Comparison of ENCODE assay signal across 13 cellular contexts in genomic region chr1:25698252-25698651, GRCh38.
DNase-seq lines count a peak whose midpoint lies in the region; ATAC-seq and TF ChIP-seq lines count a peak whose summit lies in the region.
"Had no signal": no experiment of that assay in that cellular context is flagged by ENCODE, and none has a peak within 500 bp of the region (broad histone marks: within the 10 kb centered on the region; RNA-seq: fewer than 3 reads in every experiment).

No MANE protein-coding gene starts in this region.

- H2BK20ac ChIP-seq in H9 (ENCODE audit: low read depth, low read length, poor library complexity, severe bottlenecking) = no peak overlapping the region

- no peaks in the 10 kb centered on the region for H3K27me3 ChIP-seq in CD4-positive, CD25-positive, alpha-beta regulatory T cell (ENCODE audit: control insufficient read depth, insufficient read depth, low read length)
- no peaks in the 10 kb centered on the region for H3K27me3 ChIP-seq in H9 (ENCODE audit: insufficient read depth, low read length)
- H3K27me3 ChIP-seq in prostate gland (replicated peaks; ENCODE audit: insufficient read depth) = no peaks in the 10 kb centered on the region
- H3K27me3 ChIP-seq: ascending aorta, foreskin keratinocyte, pancreas, SJCRH30 had no signal

- no peak overlapping the region for H2BK5ac ChIP-seq in H9 (ENCODE audit: insufficient read length, low read length)

- H3T11ph ChIP-seq in H9 (ENCODE audit: low read length) = no peak overlapping the region

- peaks cover 0 to 54% (median 7%) of the 10 kb centered on the region in 4 donors for H3K4me1 Mint-ChIP-seq in CD4-positive, CD25-positive, alpha-beta regulatory T cell
- H3K4me1 Mint-ChIP-seq in H9 (peaks cover 54 to 61% of the 10 kb centered on the region in 2 experiments), Calu3 (ENCODE audit: low read depth, unreplicated experiment) (no peaks in the 10 kb centered on the region)

- H3K23me2 ChIP-seq in H9 (ENCODE audit: insufficient read length, low read depth, low read length, poor library complexity, severe bottlenecking) = no peaks in the 10 kb centered on the region

- H3K18ac ChIP-seq in H9 (ENCODE audit: insufficient read length, low read depth, low read length) = no peak overlapping the region

- H3K27ac ChIP-seq in CD4-positive, CD25-positive, alpha-beta regulatory T cell (ENCODE audit: insufficient read depth, low read length, poor library complexity, severe bottlenecking) = no peak overlapping the region
- no peak overlapping the region for H3K27ac ChIP-seq in H9 (ENCODE audit: insufficient read length, low read depth, low read length)
- H3K27ac ChIP-seq in prostate gland = peak overlapping the region; percentile 6 to 45
- H3K27ac ChIP-seq: foreskin keratinocyte, pancreas, SJCRH30 had no signal

- no peaks in the 10 kb centered on the region for H3K79me1 ChIP-seq in H9 (ENCODE audit: insufficient read depth, low read depth, low read length, poor library complexity, severe bottlenecking)

- H3K27ac Mint-ChIP-seq in CD4-positive, CD25-positive, alpha-beta regulatory T cell = peak overlapping the region in 2 of 3 donors; percentile 28 to 73
- H3K27ac Mint-ChIP-seq in H9 = peak overlapping the region in 2 of 3 experiments; percentile 42 to 91; a peak in 2 of 7 replicates
- H3K27ac Mint-ChIP-seq in Calu3 (ENCODE audit: unreplicated experiment) = no peak overlapping the region

- TF ChIP-seq CTCF in H9 (conservative IDR thresholded peaks at IDR 0.05) (no peak), choroid plexus epithelial cell (conservative IDR thresholded peaks at IDR 0.05; ENCODE audit: low read depth, low read length) (no peak), prostate gland (IDR thresholded peaks at IDR 0.05) (no peak), Calu3 (IDR thresholded peaks at IDR 0.05; ENCODE audit: unreplicated experiment) (no peak)

- no TSS peak for BruUV-seq in Calu3 (replicated peaks; lab: Mats Ljungman, UMichigan)

- DNase-seq in CD4-positive, CD25-positive, alpha-beta regulatory T cell = no peak
- no peak for DNase-seq in H9
- peak; percentile 77 for DNase-seq in choroid plexus epithelial cell (ENCODE audit: low read depth)
- no peak for DNase-seq in prostate gland (ENCODE audit: low spot score)
- no peak for DNase-seq in Calu3
- DNase-seq: effector CD4-positive, alpha-beta T cell; foreskin keratinocyte; pancreas; SJCRH30 had no signal

- no peak overlapping the region for H2BK15ac ChIP-seq in H9 (ENCODE audit: low read depth, low read length)

- H3K4me2 ChIP-seq in H9 (ENCODE audit: insufficient read depth, insufficient read length, low read length) = no peak overlapping the region

- no peak overlapping the region for H3K4me3 Mint-ChIP-seq in CD4-positive, CD25-positive, alpha-beta regulatory T cell
- H3K4me3 Mint-ChIP-seq in H9 (no peak overlapping the region), Calu3 (ENCODE audit: low read depth, unreplicated experiment) (no peak overlapping the region)
- H3K4me3 Mint-ChIP-seq: CD14-positive monocyte had no signal

- H3K9me3 Mint-ChIP-seq in CD4-positive, CD25-positive, alpha-beta regulatory T cell = no peaks in the 10 kb centered on the region
- H3K9me3 Mint-ChIP-seq in H9 = no peaks in the 10 kb centered on the region
- no peaks in the 10 kb centered on the region for H3K9me3 Mint-ChIP-seq in Calu3 (ENCODE audit: low read depth, unreplicated experiment)
- H3K9me3 Mint-ChIP-seq: CD14-positive monocyte had no signal

- H3K79me2 ChIP-seq in H9 (ENCODE audit: insufficient read depth, low read length) = no peaks in the 10 kb centered on the region; the same call in 1 of the 2 replicates

- no CpG with 5 or more reads among the region's 10 CpGs for WGBS in H9 (ENCODE audit: extremely low coverage, insufficient read length, low lambda C conversion rate)
- 83% methylated on average over 10 of the region's 10 CpGs for WGBS in prostate gland

- no peaks in the 10 kb centered on the region for H3K36me3 ChIP-seq in CD4-positive, CD25-positive, alpha-beta regulatory T cell (ENCODE audit: control insufficient read depth, insufficient read depth, low read length)
- H3K36me3 ChIP-seq in prostate gland = no peaks in the 10 kb centered on the region
- H3K36me3 ChIP-seq: ascending aorta, pancreas had no signal

- no peak overlapping the region for H2BK12ac ChIP-seq in H9 (ENCODE audit: insufficient read length, low read depth, low read length)

- no peak overlapping the region for H2BK120ac ChIP-seq in H9 (ENCODE audit: low read depth, low read length, poor library complexity, severe bottlenecking)

- no peak for TF ChIP-seq POLR2A in prostate gland (IDR thresholded peaks at IDR 0.05)

- no peak overlapping the region for H4K91ac ChIP-seq in H9 (ENCODE audit: insufficient read length, low read depth, low read length)

- H3K9me3 ChIP-seq in CD4-positive, CD25-positive, alpha-beta regulatory T cell (ENCODE audit: control insufficient read depth in 2 of 2, low read length in 2 of 2) = no peaks in the 10 kb centered on the region
- H3K9me3 ChIP-seq in H9 (ENCODE audit: control insufficient read depth, low read depth, low read length) = no peaks in the 10 kb centered on the region
- no peaks in the 10 kb centered on the region for H3K9me3 ChIP-seq in prostate gland
- H3K9me3 ChIP-seq: ascending aorta, pancreas, SJCRH30 had no signal

- H3K4me3 ChIP-seq in CD4-positive, CD25-positive, alpha-beta regulatory T cell (ENCODE audit: low read depth, low read length) = no peak overlapping the region
- H3K4me3 ChIP-seq in choroid plexus epithelial cell (ENCODE audit: low read depth, low read length) (no peak overlapping the region), prostate gland (no peak overlapping the region)
- H3K4me3 ChIP-seq: ascending aorta, pancreas, SJCRH30 had no signal

- H3K4ac ChIP-seq in H9 (ENCODE audit: low read depth, low read length) = no peak overlapping the region

- no peaks in the 10 kb centered on the region for H3K36me3 Mint-ChIP-seq in CD4-positive, CD25-positive, alpha-beta regulatory T cell
- no peaks in the 10 kb centered on the region for H3K36me3 Mint-ChIP-seq in H9 (ENCODE audit: insufficient read depth in 1 of 3, low read depth in 3 of 3)
- no peaks in the 10 kb centered on the region for H3K36me3 Mint-ChIP-seq in Calu3 (ENCODE audit: insufficient read depth, unreplicated experiment)

- no peaks in the 10 kb centered on the region for H4K20me1 ChIP-seq in H9 (ENCODE audit: control insufficient read depth, insufficient read depth, insufficient read length)

- no peak for ATAC-seq in CD4-positive, CD25-positive, alpha-beta regulatory T cell (ENCODE audit: low read depth in 2 of 2)
- ATAC-seq in GM19351 (IDR thresholded peaks at IDR 0.05; ENCODE audit: unreplicated experiment) = no peak
- no peak for ATAC-seq in GM19467 (IDR thresholded peaks at IDR 0.05; ENCODE audit: unreplicated experiment)
- ATAC-seq: foreskin keratinocyte, pancreas had no signal

- peaks cover 7% of the 10 kb centered on the region for H3K4me1 ChIP-seq in CD4-positive, CD25-positive, alpha-beta regulatory T cell (ENCODE audit: control insufficient read depth, insufficient read depth, low read length, poor library complexity, severe bottlenecking)
- H3K4me1 ChIP-seq in H9 (ENCODE audit: insufficient read depth, low read length) (peaks cover 9% of the 10 kb centered on the region; the same call in 1 of the 2 replicates), prostate gland (replicated peaks) (peaks cover 3% of the 10 kb centered on the region)

- CTCF ChIA-PET in Calu3 (lab: Charles Lee) = interaction anchor here (0.7 kb wide), 1 partner anchor 31 kb away, joined by 3 read pairs; no protein-coding TSS in a partner anchor

- H3K56ac ChIP-seq in H9 (ENCODE audit: insufficient read length, low read depth, low read length) = no peak overlapping the region

- no peak overlapping the region for H3K23ac ChIP-seq in H9 (ENCODE audit: insufficient read length, low read depth, low read length)

- H4K8ac ChIP-seq in H9 (replicated peaks; ENCODE audit: insufficient read length, low read depth, low read length) = no peak overlapping the region

- intact Hi-C loops in prostate gland (cut with DNase I) = loop anchor here (10.0 kb wide), 1 partner anchor 97 kb away; no protein-coding TSS in a partner anchor
- intact Hi-C loops in Calu3 (cut with micrococcal nuclease; ENCODE audit: unreplicated experiment) = no loop called here

- H3K9ac ChIP-seq in H9 (ENCODE audit: extremely low read depth, insufficient read length, low read length) = no peak overlapping the region

- no peak overlapping the region for H2AFZ ChIP-seq in H9 (ENCODE audit: low read length)

- no peak overlapping the region for H2AK5ac ChIP-seq in H9 (ENCODE audit: insufficient read length, low read length)

- H3K27me3 Mint-ChIP-seq in CD4-positive, CD25-positive, alpha-beta regulatory T cell = peaks cover 4% of the 10 kb centered on the region
- H3K27me3 Mint-ChIP-seq in H9 (ENCODE audit: low read depth) (no peaks in the 10 kb centered on the region), Calu3 (ENCODE audit: unreplicated experiment) (peaks cover 60% of the 10 kb centered on the region)

- no peak overlapping the region for H3K14ac ChIP-seq in H9 (ENCODE audit: insufficient read depth, low read length)

- no peak overlapping the region for H4K5ac ChIP-seq in H9 (ENCODE audit: insufficient read length, low read depth, low read length)

Comparison
In these comparisons a context has a peak if more than half of its experiments do, and no peak if none do; other contexts are left out.
1. H3K27ac ChIP-seq: peak in prostate gland (2 of 2); none in CD4-positive, CD25-positive, alpha-beta regulatory T cell (single experiment) and H9 (single experiment).